1 cellular context compared by ENCODE assay signal in the genomic region with DNA sequence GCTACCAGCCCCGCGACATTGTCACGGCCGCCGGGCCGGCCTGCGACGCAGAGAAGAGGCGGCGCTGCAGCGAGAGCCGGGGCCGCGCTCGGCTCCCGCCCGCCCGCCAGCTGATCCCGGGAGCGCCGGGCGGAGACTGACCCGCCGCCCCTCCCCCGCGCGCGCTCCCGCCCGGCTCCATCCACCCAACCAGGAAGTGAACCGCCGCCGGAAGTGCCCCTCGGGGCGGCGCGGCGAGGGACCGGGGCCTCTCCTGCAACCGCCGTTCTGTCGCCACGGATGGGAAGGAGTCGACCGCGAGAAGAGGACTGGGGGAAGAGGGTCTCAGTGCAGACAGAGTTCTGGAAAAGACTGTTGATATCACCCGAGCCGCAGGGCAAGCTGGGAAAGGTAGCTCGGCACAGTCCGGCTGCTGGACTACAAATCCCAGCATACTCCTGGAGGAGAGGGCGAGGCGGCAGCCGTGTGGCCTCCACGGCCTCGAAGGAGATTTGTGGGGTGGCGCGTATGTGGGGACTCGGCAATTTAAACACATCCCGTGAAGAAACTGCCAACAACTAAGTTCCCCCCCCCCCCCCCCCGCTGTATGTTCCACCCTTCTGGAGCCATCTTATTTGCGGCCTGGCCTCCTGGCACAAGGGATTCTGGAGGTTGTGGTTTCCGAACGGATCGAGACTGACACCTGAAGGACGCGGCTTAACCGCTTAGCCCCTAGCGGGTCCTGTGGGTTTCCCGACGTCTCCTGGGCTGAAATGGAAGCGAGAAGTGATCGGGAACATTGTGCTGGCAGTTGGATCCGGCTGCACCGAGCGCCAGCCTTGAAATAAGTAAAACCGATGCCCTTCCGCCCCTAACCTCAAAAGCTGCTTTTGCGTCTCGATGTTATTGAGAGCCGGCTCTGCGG.
A peak's percentile ranks its signal among the peaks of the same experiment; 100 is the strongest.
TF ChIP-seq lines count a peak whose summit lies in the region.

TSS of gene AAK1 (minus strand) at position 138 of the 904 bp plus-strand sequence. CDS start 699 bp downstream, outside the sequence.

TF ChIP-seq in K562, 482 proteins besides CTCF, POLR2A, EP300 and RAD21 (continued from another document and continues in another):
- TF ChIP-seq, protein P1, sequence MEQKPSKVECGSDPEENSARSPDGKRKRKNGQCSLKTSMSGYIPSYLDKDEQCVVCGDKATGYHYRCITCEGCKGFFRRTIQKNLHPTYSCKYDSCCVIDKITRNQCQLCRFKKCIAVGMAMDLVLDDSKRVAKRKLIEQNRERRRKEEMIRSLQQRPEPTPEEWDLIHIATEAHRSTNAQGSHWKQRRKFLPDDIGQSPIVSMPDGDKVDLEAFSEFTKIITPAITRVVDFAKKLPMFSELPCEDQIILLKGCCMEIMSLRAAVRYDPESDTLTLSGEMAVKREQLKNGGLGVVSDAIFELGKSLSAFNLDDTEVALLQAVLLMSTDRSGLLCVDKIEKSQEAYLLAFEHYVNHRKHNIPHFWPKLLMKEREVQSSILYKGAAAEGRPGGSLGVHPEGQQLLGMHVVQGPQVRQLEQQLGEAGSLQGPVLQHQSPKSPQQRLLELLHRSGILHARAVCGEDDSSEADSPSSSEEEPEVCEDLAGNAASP (IDR thresholded peaks at IDR 0.05), result no peak
- no peak for TF ChIP-seq ZNF316 (IDR thresholded peaks at IDR 0.05)
- peak; percentile 44 to 56; a peak in 3 of 4 replicates for TF ChIP-seq NRF1 (conservative IDR thresholded peaks at IDR 0.05 in 1 of 2, IDR thresholded peaks at IDR 0.05 in 1 of 2)
- TF ChIP-seq MAFF (IDR thresholded peaks at IDR 0.05; ENCODE audit: low read length), result no peak
- TF ChIP-seq PTRF (tag; IDR thresholded peaks at IDR 0.05), result no peak
- no peak for TF ChIP-seq ZNF79 (CRISPR knock-in tag; IDR thresholded peaks at IDR 0.05; ENCODE audit: low read depth)
- TF ChIP-seq XRCC4 (IDR thresholded peaks at IDR 0.05; ENCODE audit: extremely low read depth, insufficient read depth, insufficient read length), result no peak
- peak; percentile 76 for TF ChIP-seq RBM25 (IDR thresholded peaks at IDR 0.05; ENCODE audit: low read depth, low read length, severe bottlenecking)
- TF ChIP-seq SOX6 (IDR thresholded peaks at IDR 0.05), result no peak
- no peak for TF ChIP-seq TCF7 (IDR thresholded peaks at IDR 0.05; ENCODE audit: borderline replicate concordance)
- peak; percentile 87 for TF ChIP-seq HCFC1 (IDR thresholded peaks at IDR 0.05; ENCODE audit: low read depth, low read length)
- no peak for TF ChIP-seq LEF1 (IDR thresholded peaks at IDR 0.05)
- TF ChIP-seq ZFP91 (CRISPR knock-in tag; IDR thresholded peaks at IDR 0.05), result no peak
- no peak for TF ChIP-seq KLF10 (CRISPR knock-in tag; IDR thresholded peaks at IDR 0.05)
- TF ChIP-seq CBFA2T2 (conservative IDR thresholded peaks at IDR 0.05), result no peak
- TF ChIP-seq SRSF3 (IDR thresholded peaks at IDR 0.05; ENCODE audit: insufficient read depth, low read length), result no peak
- TF ChIP-seq CC2D1A (IDR thresholded peaks at IDR 0.05), result no peak; the same call in 1 of the 2 replicates
- TF ChIP-seq RFX7 (CRISPR knock-in tag; IDR thresholded peaks at IDR 0.05), result no peak
- no peak for TF ChIP-seq ID3 (CRISPR knock-in tag; IDR thresholded peaks at IDR 0.05)
- no peak for TF ChIP-seq ID3 (tag; IDR thresholded peaks at IDR 0.05)
- no peak for TF ChIP-seq SIN3B (IDR thresholded peaks at IDR 0.05; ENCODE audit: low read depth)
- TF ChIP-seq ETS2 (tag; IDR thresholded peaks at IDR 0.05; ENCODE audit: borderline replicate concordance, poor library complexity, severe bottlenecking), result no peak
- no peak for TF ChIP-seq ZKSCAN1 (IDR thresholded peaks at IDR 0.05; ENCODE audit: low read depth, low read length)
- TF ChIP-seq DLX4 (CRISPR knock-in tag; IDR thresholded peaks at IDR 0.05), result no peak
- peak; percentile 42 for TF ChIP-seq GMEB1 (CRISPR knock-in tag; IDR thresholded peaks at IDR 0.05)
- TF ChIP-seq ELF1 (tag; IDR thresholded peaks at IDR 0.05), result peak; percentile 99
- no peak for TF ChIP-seq ELK1 (CRISPR knock-in tag; IDR thresholded peaks at IDR 0.05)
- no peak for TF ChIP-seq FOXM1 (IDR thresholded peaks at IDR 0.05; ENCODE audit: low read depth)
- no peak for TF ChIP-seq FOXM1 (CRISPR knock-in tag; IDR thresholded peaks at IDR 0.05; ENCODE audit: low read depth)
- no peak for TF ChIP-seq ZSCAN32 (CRISPR knock-in tag; IDR thresholded peaks at IDR 0.05)
- TF ChIP-seq, protein P2, sequence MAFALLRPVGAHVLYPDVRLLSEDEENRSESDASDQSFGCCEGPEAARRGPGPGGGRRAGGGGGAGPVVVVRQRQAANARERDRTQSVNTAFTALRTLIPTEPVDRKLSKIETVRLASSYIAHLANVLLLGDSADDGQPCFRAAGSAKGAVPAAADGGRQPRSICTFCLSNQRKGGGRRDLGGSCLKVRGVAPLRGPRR (CRISPR knock-in tag; IDR thresholded peaks at IDR 0.05), result no peak
- TF ChIP-seq RFX1 (IDR thresholded peaks at IDR 0.05), result no peak
- TF ChIP-seq, protein P3, sequence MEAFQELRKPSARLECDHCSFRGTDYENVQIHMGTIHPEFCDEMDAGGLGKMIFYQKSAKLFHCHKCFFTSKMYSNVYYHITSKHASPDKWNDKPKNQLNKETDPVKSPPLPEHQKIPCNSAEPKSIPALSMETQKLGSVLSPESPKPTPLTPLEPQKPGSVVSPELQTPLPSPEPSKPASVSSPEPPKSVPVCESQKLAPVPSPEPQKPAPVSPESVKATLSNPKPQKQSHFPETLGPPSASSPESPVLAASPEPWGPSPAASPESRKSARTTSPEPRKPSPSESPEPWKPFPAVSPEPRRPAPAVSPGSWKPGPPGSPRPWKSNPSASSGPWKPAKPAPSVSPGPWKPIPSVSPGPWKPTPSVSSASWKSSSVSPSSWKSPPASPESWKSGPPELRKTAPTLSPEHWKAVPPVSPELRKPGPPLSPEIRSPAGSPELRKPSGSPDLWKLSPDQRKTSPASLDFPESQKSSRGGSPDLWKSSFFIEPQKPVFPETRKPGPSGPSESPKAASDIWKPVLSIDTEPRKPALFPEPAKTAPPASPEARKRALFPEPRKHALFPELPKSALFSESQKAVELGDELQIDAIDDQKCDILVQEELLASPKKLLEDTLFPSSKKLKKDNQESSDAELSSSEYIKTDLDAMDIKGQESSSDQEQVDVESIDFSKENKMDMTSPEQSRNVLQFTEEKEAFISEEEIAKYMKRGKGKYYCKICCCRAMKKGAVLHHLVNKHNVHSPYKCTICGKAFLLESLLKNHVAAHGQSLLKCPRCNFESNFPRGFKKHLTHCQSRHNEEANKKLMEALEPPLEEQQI (IDR thresholded peaks at IDR 0.05), result no peak
- no peak for TF ChIP-seq TFAM (CRISPR knock-in tag; conservative IDR thresholded peaks at IDR 0.05)
- peak; percentile 26 for TF ChIP-seq SMAD1 (IDR thresholded peaks at IDR 0.05; ENCODE audit: low read depth, low read length, partially characterized antibody)
- TF ChIP-seq TCF7L2 (IDR thresholded peaks at IDR 0.05; ENCODE audit: low read depth, low read length), result no peak
- TF ChIP-seq CBX5 (IDR thresholded peaks at IDR 0.05; ENCODE audit: borderline replicate concordance, low read depth), result no peak
- no peak for TF ChIP-seq RBM17 (IDR thresholded peaks at IDR 0.05; ENCODE audit: borderline replicate concordance, low read depth, low read length)
- TF ChIP-seq KAT7 (CRISPR knock-in tag; IDR thresholded peaks at IDR 0.05; ENCODE audit: borderline replicate concordance), result no peak; the same call in 1 of the 2 replicates
- no peak for TF ChIP-seq WHSC1 (IDR thresholded peaks at IDR 0.05; ENCODE audit: low read length)
- peak in 1 of 2 experiments; percentile 33; a peak in 1 of 4 replicates for TF ChIP-seq MLLT1 (IDR thresholded peaks at IDR 0.05)
- TF ChIP-seq TRIM24 (IDR thresholded peaks at IDR 0.05), result peak in 1 of 2 experiments; percentile 69; a peak in 1 of 4 replicates
- TF ChIP-seq ZKSCAN3 (CRISPR knock-in tag; IDR thresholded peaks at IDR 0.05), result no peak
- no peak for TF ChIP-seq ZNF518B (CRISPR knock-in tag; IDR thresholded peaks at IDR 0.05)
- peak; percentile 53; the same call in 1 of the 2 replicates for TF ChIP-seq TAF7 (tag; IDR thresholded peaks at IDR 0.05)
- TF ChIP-seq CHD2 (IDR thresholded peaks at IDR 0.05; ENCODE audit: low read depth, low read length), result peak; percentile 54; the same call in 1 of the 2 replicates
- no peak for TF ChIP-seq PHB2 (IDR thresholded peaks at IDR 0.05; ENCODE audit: low read depth)
